ENCODE assay signal across 4 cellular contexts in genomic region chr3:183570191-183570590, GRCh38. TPM values are rescaled to one million over a fixed set of nuclear protein-coding genes. Genes with fewer than 3 reads are reported as not detected.
"Had no signal": no experiment of that assay in that cellular context is flagged by ENCODE, and none has a peak within 500 bp of the region (broad histone marks: within the 10 kb centered on the region; RNA-seq: fewer than 3 reads in every experiment).

No MANE protein-coding gene starts in this region.

RNA-seq across cellular contexts. Expression of gene KLHL6, which starts 14.7 kb away (rescaled TPM):
- total RNA-seq: GM23248, H4, HT-29, IMR-90 had no signal
- polyA plus RNA-seq: GM23248, IMR-90 had no signal
